8 cellular contexts compared by ENCODE assay signal in the genomic region with DNA sequence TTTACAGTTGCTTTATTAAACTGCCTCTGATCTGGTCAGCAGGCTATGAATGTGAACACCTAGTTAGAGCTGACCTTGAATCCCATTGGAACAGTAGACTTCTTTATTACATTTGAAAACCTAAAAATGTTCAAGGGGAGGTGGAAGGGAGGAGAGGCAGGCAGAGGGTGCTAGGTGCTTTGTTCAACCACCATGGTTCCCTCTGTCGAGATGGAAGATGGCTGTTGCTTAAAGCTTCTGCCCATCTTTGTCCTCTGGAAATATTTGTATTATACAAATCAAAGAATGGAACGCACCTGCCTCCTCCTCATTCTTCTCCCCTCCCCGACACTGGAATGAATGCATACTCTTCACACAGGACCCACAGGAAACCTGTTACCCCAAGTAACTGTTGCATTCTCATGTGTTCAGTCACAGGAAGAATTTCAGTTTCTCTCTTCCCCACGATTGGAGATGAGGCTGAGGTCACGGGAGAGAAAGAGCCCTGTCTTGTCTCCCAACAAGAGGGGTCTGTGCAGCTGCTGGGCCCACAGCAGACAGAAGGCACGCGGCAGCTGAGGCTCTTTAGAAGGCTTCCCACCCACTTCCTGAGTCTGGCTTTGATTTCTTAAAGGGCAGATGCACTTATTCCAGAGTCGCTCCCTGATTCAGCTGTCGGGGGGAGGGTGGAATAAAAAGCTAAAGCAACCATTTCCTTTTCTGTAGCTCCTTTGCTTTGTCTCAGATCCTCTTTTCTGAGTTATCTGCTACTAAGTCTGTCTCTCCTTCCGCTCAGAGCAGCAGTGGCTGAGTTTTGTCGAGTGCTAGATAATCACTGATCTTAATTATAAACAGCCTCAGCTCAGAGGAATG.
DNase-seq lines count a peak whose midpoint lies in the region; ATAC-seq and FAIRE-seq lines count a peak whose summit lies in the region.

No MANE protein-coding gene starts in this region.

- no peaks in the 10 kb centered on the region for H3K36me3 ChIP-seq in small intestine (ENCODE audit: control insufficient read depth in 2 of 2, insufficient read depth in 2 of 2, low read length in 2 of 2)

- intact Hi-C loops in right cardiac atrium (cut with DNase I) = no loop called here

- H3K4me3 ChIP-seq in right cardiac atrium (ENCODE audit: low read length) (peak overlapping the region; percentile 20), small intestine (ENCODE audit: low read depth in 1 of 2, low read length in 2 of 2) (no peak overlapping the region)

- H3K4me1 ChIP-seq in right cardiac atrium (ENCODE audit: control insufficient read depth, insufficient read depth, low read length) (peaks cover 2% of the 10 kb centered on the region), small intestine (ENCODE audit: control insufficient read depth in 2 of 2, insufficient read depth in 1 of 2, low read depth in 1 of 2, low read length in 1 of 2) (peaks cover 0 to 3% of the 10 kb centered on the region in 2 donors)

- FAIRE-seq in small intestine (lab: Jason Lieb, UNC) = no peak

- no peaks in the 10 kb centered on the region for H3K27me3 ChIP-seq in right cardiac atrium (ENCODE audit: control insufficient read depth, insufficient read depth)
- no peaks in the 10 kb centered on the region for H3K27me3 ChIP-seq in small intestine (ENCODE audit: control insufficient read depth in 2 of 2, insufficient read depth in 2 of 2, low read length in 2 of 2)

- H3K27ac ChIP-seq in right cardiac atrium (ENCODE audit: low read length) = peak overlapping the region; percentile 24
- H3K27ac ChIP-seq in small intestine (ENCODE audit: low read depth in 1 of 2, low read length in 1 of 2) = peak overlapping the region in 1 of 2 donors; percentile 76

- DNase-seq in NCI-H69 (lab: John Stamatoyannopoulos, UW) (peak; percentile 65), right cardiac atrium (peak; percentile 58 to 77 (median 76)), cerebellar cortex (ENCODE audit: low spot score) (no peak), small intestine (no peak)
- peak; percentile 21 for DNase-seq in activated effector memory CD4-positive, alpha-beta T cell treated with Interleukin-2 at 50 U/mL for 16 hours
- DNase-seq in stimulated activated CD4-positive, alpha-beta T cell treated with anti-CD3 and anti-CD28 coated beads, Interleukin-15, amount 100 ng/mL, for 24 hours = peak; percentile 51

- H3K9me3 ChIP-seq in right cardiac atrium (ENCODE audit: control insufficient read depth, low read length) (no peaks in the 10 kb centered on the region), small intestine (ENCODE audit: control insufficient read depth, low read depth) (no peaks in the 10 kb centered on the region)

- 24% methylated on average over 11 of the region's 11 CpGs for WGBS in right cardiac atrium
- WGBS in small intestine, 3 donors = 42 to 83% (median 63%) methylated on average over 11 of the region's 11 CpGs

- ATAC-seq in GM18511 (IDR thresholded peaks at IDR 0.05; ENCODE audit: unreplicated experiment) (peak; percentile 71), HG02610 (IDR thresholded peaks at IDR 0.05; ENCODE audit: unreplicated experiment) (peak; percentile 47), right cardiac atrium (peak; percentile 88 to 92)

Comparison
In these comparisons a context has a peak if more than half of its experiments do, and no peak if none do; other contexts are left out.
1. DNase-seq: peak in NCI-H69 (single experiment), activated effector memory CD4-positive, alpha-beta T cell treated with Interleukin-2 at 50 U/mL for 16 hours (single experiment), right cardiac atrium (3 of 3) and stimulated activated CD4-positive, alpha-beta T cell treated with anti-CD3 and anti-CD28 coated beads, Interleukin-15, amount 100 ng/mL, for 24 hours (single experiment); none in cerebellar cortex (single experiment) and small intestine (single experiment).
2. Peak in every context shown above with its lines, with median percentiles within 50 percentile points of each other: ATAC-seq.